Comparison of ENCODE assay signal across 8 cellular contexts in genomic region chr1:157193702-157194391, GRCh38. TPM values are rescaled to one million over a fixed set of nuclear protein-coding genes. Genes with fewer than 3 reads are reported as not detected.
A peak's percentile ranks its signal among the peaks of the same experiment; 100 is the strongest.
DNase-seq lines count a peak whose midpoint lies in the region; ATAC-seq and TF ChIP-seq lines count a peak whose summit lies in the region.

No MANE protein-coding gene starts in this region.

- ATAC-seq in GM21447 (IDR thresholded peaks at IDR 0.05; ENCODE audit: unreplicated experiment), result no peak

- no peaks in the 10 kb centered on the region for H3F3A ChIP-seq in neural progenitor cell (ENCODE audit: low read depth)

- no peak overlapping the region for H3K9ac ChIP-seq in neural progenitor cell

- peak; percentile 52; the same call in 1 of the 2 replicates for TF ChIP-seq CTCF in HEK293 (tag by site-specific recombination; IDR thresholded peaks at IDR 0.05)
- peak; percentile 35 to 49 (median 41) for TF ChIP-seq CTCF in esophagus muscularis mucosa (IDR thresholded peaks at IDR 0.05)
- peak; percentile 90 for TF ChIP-seq CTCF in neural progenitor cell (IDR thresholded peaks at IDR 0.05)

- peaks cover 3% of the 10 kb centered on the region for H3K4me1 Mint-ChIP-seq in activated CD4-positive, alpha-beta memory T cell treated with anti-CD3 and anti-CD28 coated beads for 36 hours (ENCODE audit: low read depth)
- peaks cover 2% of the 10 kb centered on the region for H3K4me1 Mint-ChIP-seq in neural progenitor cell

- no peaks in the 10 kb centered on the region for H3K79me2 ChIP-seq in neural progenitor cell (ENCODE audit: low read depth)

- H3K4me1 ChIP-seq in HEK293 (ENCODE audit: control insufficient read depth, insufficient read depth, low read length), result 0 out of 2 replicates have a peak, but pooled peaks cover 2% of the 10 kb centered on the region
- peaks cover 0 to 8% (median 5%) of the 10 kb centered on the region in 4 donors for H3K4me1 ChIP-seq in esophagus muscularis mucosa
- H3K4me1 ChIP-seq in neural progenitor cell, result no peaks in the 10 kb centered on the region

- H3K4me3 Mint-ChIP-seq in activated CD4-positive, alpha-beta memory T cell treated with anti-CD3 and anti-CD28 coated beads for 36 hours, result no peak overlapping the region
- H3K4me3 Mint-ChIP-seq in neural progenitor cell, result no peak overlapping the region

- peak overlapping the region; percentile 43 for H2AFZ ChIP-seq in neural progenitor cell (replicated peaks)

- no peak overlapping the region for H3K4me3 ChIP-seq in HEK293 (ENCODE audit: low read depth, low read length)
- no peak overlapping the region for H3K4me3 ChIP-seq in esophagus muscularis mucosa
- no peak overlapping the region for H3K4me3 ChIP-seq in neural progenitor cell

- no peaks in the 10 kb centered on the region for H3K36me3 Mint-ChIP-seq in activated CD4-positive, alpha-beta memory T cell treated with anti-CD3 and anti-CD28 coated beads for 36 hours
- no peaks in the 10 kb centered on the region for H3K36me3 Mint-ChIP-seq in neural progenitor cell

- H3K27me3 Mint-ChIP-seq in activated CD4-positive, alpha-beta memory T cell treated with anti-CD3 and anti-CD28 coated beads for 36 hours, result peaks cover 27% of the 10 kb centered on the region
- H3K27me3 Mint-ChIP-seq in neural progenitor cell (ENCODE audit: insufficient read depth, low read depth), result peaks cover 4% of the 10 kb centered on the region

- intact Hi-C loops in activated CD4-positive, alpha-beta memory T cell treated with anti-CD3 and anti-CD28 coated beads for 36 hours (cut with micrococcal nuclease), result loop anchor here (1.0 kb wide), 1 partner anchor 295 kb away; no protein-coding TSS in a partner anchor
- intact Hi-C loops in esophagus muscularis mucosa (cut with DNase I), result no loop called here

- no peak overlapping the region for H3K4me2 ChIP-seq in neural progenitor cell

- H3K9me3 ChIP-seq in HEK293 (ENCODE audit: control insufficient read depth, insufficient read depth, low read depth, low read length) (no peaks in the 10 kb centered on the region), esophagus muscularis mucosa (no peaks in the 10 kb centered on the region), neural progenitor cell (ENCODE audit: low read depth) (no peaks in the 10 kb centered on the region)

- TF ChIP-seq EP300 in esophagus muscularis mucosa (IDR thresholded peaks at IDR 0.05), result no peak

- H3K27ac ChIP-seq in HEK293 (ENCODE audit: extremely low read depth, low read depth, low read length) (no peak overlapping the region), esophagus muscularis mucosa (replicated peaks in 1 of 4) (no peak overlapping the region), neural progenitor cell (no peak overlapping the region)

- peaks cover 0 to 64% (median 18%) of the 10 kb centered on the region in 4 donors for H3K27me3 ChIP-seq in esophagus muscularis mucosa
- no peaks in the 10 kb centered on the region for H3K27me3 ChIP-seq in neural progenitor cell

- H3K9me3 Mint-ChIP-seq in activated CD4-positive, alpha-beta memory T cell treated with anti-CD3 and anti-CD28 coated beads for 36 hours, result no peaks in the 10 kb centered on the region
- H3K9me3 Mint-ChIP-seq in neural progenitor cell, result no peaks in the 10 kb centered on the region

- 45% methylated on average over 20 of the region's 20 CpGs for WGBS in esophagus muscularis mucosa

- CTCF ChIA-PET in HEK293 (lab: Yijun Ruan, JAX), result interaction anchor here (0.6 to 1.1 kb wide), 8 partner anchors 9 to 312 kb away, joined by 3 to 6 read pairs (median 3); no protein-coding TSS in a partner anchor
- CTCF ChIA-PET in activated CD4-positive, alpha-beta memory T cell treated with anti-CD3 and anti-CD28 coated beads for 36 hours (lab: Charles Lee), result no interaction called here

- no peak overlapping the region for H3K27ac Mint-ChIP-seq in activated CD4-positive, alpha-beta memory T cell treated with anti-CD3 and anti-CD28 coated beads for 36 hours
- peak overlapping the region; percentile 13 for H3K27ac Mint-ChIP-seq in neural progenitor cell

- POLR2A ChIA-PET in HEK293 (lab: Yijun Ruan, JAX), result no interaction called here
- POLR2A ChIA-PET in activated CD4-positive, alpha-beta memory T cell treated with anti-CD3 and anti-CD28 coated beads for 36 hours (lab: Charles Lee), result no interaction called here

- peak; percentile 68 for DNase-seq in CD1c-positive myeloid dendritic cell (ENCODE audit: extremely low spot score)
- peak; percentile 77 for DNase-seq in NCI-H526 treated with DMSO at 0.1 percent for 48 hours (lab: John Stamatoyannopoulos, UW)
- peak; percentile 74 for DNase-seq in activated CD4-positive, alpha-beta memory T cell treated with anti-CD3 and anti-CD28 coated beads for 36 hours
- peak; percentile 92 for DNase-seq in esophagus muscularis mucosa (ENCODE audit: extremely low spot score)
- DNase-seq in neural progenitor cell (ENCODE audit: low spot score), result peak; percentile 77
- peak; percentile 79 for DNase-seq in ureter (ENCODE audit: low spot score)

- no peaks in the 10 kb centered on the region for H3K36me3 ChIP-seq in HEK293 (ENCODE audit: control insufficient read depth in 2 of 2, insufficient read depth in 1 of 2, low read length in 2 of 2)
- H3K36me3 ChIP-seq in esophagus muscularis mucosa, result no peaks in the 10 kb centered on the region
- H3K36me3 ChIP-seq in neural progenitor cell, result no peaks in the 10 kb centered on the region

- no peaks in the 10 kb centered on the region for H4K20me1 ChIP-seq in neural progenitor cell (ENCODE audit: low read depth)

- TF ChIP-seq POLR2A in esophagus muscularis mucosa (IDR thresholded peaks at IDR 0.05; ENCODE audit: low read depth), result no peak

TF ChIP-seq in HEK293, 187 proteins besides CTCF, POLR2A, EP300 and RAD21:
- TF ChIP-seq ZNF335 (tag by site-specific recombination; conservative IDR thresholded peaks at IDR 0.05) (peak; percentile 59), ZBTB48 (tag by site-specific recombination; IDR thresholded peaks at IDR 0.05) (peak; percentile 95), ZNF660 (tag by site-specific recombination; IDR thresholded peaks at IDR 0.05) (peak; percentile 63; the same call in 1 of the 2 replicates), ZNF654 (tag by site-specific recombination; IDR thresholded peaks at IDR 0.05; ENCODE audit: low read depth) (peak; percentile 64), ZNF521 (tag by site-specific recombination; IDR thresholded peaks at IDR 0.05) (no peak)

RNA-seq across cellular contexts. Expression of gene ETV3, which starts 55.7 kb away (rescaled TPM):
- 10 to 100 TPM; 30.9 to 32.4 TPM for total RNA-seq in activated CD4-positive, alpha-beta memory T cell treated with anti-CD3 and anti-CD28 coated beads for 36 hours
- 10 to 100 TPM; 16.6 to 20.0 (median 19.2) TPM for total RNA-seq in esophagus muscularis mucosa
- total RNA-seq in neural progenitor cell (ENCODE audit: low replicate concordance), result 13.7 and 19.5 TPM in 2 replicates
- total RNA-seq in ureter, result 52.4 TPM
